Comparison of ENCODE assay signal across 18 cellular contexts in genomic region chr10:90461437-90462155, GRCh38.
DNase-seq lines count a peak whose midpoint lies in the region; ATAC-seq, FAIRE-seq and TF ChIP-seq lines count a peak whose summit lies in the region.
"Had no signal": no experiment of that assay in that cellular context is flagged by ENCODE, and none has a peak within 500 bp of the region (broad histone marks: within the 10 kb centered on the region; RNA-seq: fewer than 3 reads in every experiment).

No MANE protein-coding gene starts in this region.

- no peak for TF ChIP-seq CTCF in fibroblast of mammary gland (conservative IDR thresholded peaks at IDR 0.05; ENCODE audit: control insufficient read depth, insufficient read depth, low read depth, low read length)
- no peak for TF ChIP-seq CTCF in thoracic aorta (IDR thresholded peaks at IDR 0.05)

- no peaks in the 10 kb centered on the region for H3K27me3 ChIP-seq in thoracic aorta (replicated peaks; ENCODE audit: insufficient read depth)
- H3K27me3 ChIP-seq: Peyer's patch had no signal

- no peak for ATAC-seq in thoracic aorta (ENCODE audit: insufficient number of reproducible peaks, low FRiP score, low read depth)
- no peak for ATAC-seq in GM19328 (IDR thresholded peaks at IDR 0.05; ENCODE audit: unreplicated experiment)
- ATAC-seq: HCT116, K562, SK-N-SH treated with all-trans-retinoic acid at 6 μM for 48 hours had no signal

- H3K4me1 ChIP-seq in thoracic aorta (ENCODE audit: control insufficient read depth in 1 of 2, low read depth in 2 of 2): peaks cover 22 to 31% of the 10 kb centered on the region in 2 donors
- H3K4me1 ChIP-seq: Peyer's patch had no signal

- FAIRE-seq in GM12891 (lab: Jason Lieb, UNC): no peak
- FAIRE-seq: K562 had no signal

- H3K4me3 ChIP-seq in fibroblast of mammary gland (ENCODE audit: control insufficient read depth, low read depth, low read length) (no peak overlapping the region), thoracic aorta (peak overlapping the region; percentile 12)
- H3K4me3 ChIP-seq: GM23248, K562, Peyer's patch had no signal

- H3K27ac ChIP-seq in thoracic aorta: peak overlapping the region; percentile 46 to 77
- H3K27ac ChIP-seq: GM23248, Peyer's patch had no signal

- H3K9me3 ChIP-seq in thoracic aorta: no peaks in the 10 kb centered on the region
- H3K9me3 ChIP-seq: Peyer's patch had no signal

- no peaks in the 10 kb centered on the region for H3K36me3 ChIP-seq in thoracic aorta
- H3K36me3 ChIP-seq: Peyer's patch had no signal

- DNase-seq in MV-4-11 (lab: John Stamatoyannopoulos, UW) (peak; percentile 19), astrocyte of the hippocampus (ENCODE audit: low read depth, low spot score) (peak; percentile 42), fibroblast of mammary gland (ENCODE audit: low read depth) (peak; percentile 14), thoracic aorta (ENCODE audit: low spot score) (no peak), GM12891 (ENCODE audit: insufficient read length, low spot score) (no peak), NCI-H146 treated with DMSO at 0.1 percent for 48 hours (lab: John Stamatoyannopoulos, UW; ENCODE audit: unreplicated experiment) (no peak)
- DNase-seq: CD4-positive, alpha-beta T cell; DMS79; GM23248; NCI-H1417 treated with DMSO at 0.1 percent for 48 hours; NCI-H2029 treated with DMSO at 0.1 percent for 48 hours; NCI-H774; Peyer's patch; Right ventricle myocardium superior had no signal

- no peak for TF ChIP-seq POLR2A in GM12891 (IDR thresholded peaks at IDR 0.05; ENCODE audit: low read depth, low read length)

TF ChIP-seq in GM12891, 5 proteins besides CTCF, POLR2A, EP300 and RAD21:
- TF ChIP-seq SPI1 (IDR thresholded peaks at IDR 0.05; ENCODE audit: low read depth, low read length): no peak
- no peak for TF ChIP-seq POU2F2 (IDR thresholded peaks at IDR 0.05; ENCODE audit: low read depth, low read length)
- TF ChIP-seq TAF1 (IDR thresholded peaks at IDR 0.05; ENCODE audit: low read depth, low read length): no peak
- TF ChIP-seq PAX5 (IDR thresholded peaks at IDR 0.05; ENCODE audit: insufficient read depth, low read length, severe bottlenecking): no peak
- TF ChIP-seq POLR2AphosphoS5 (IDR thresholded peaks at IDR 0.05; ENCODE audit: low read depth, low read length): no peak

Comparison
In these comparisons a context has a peak if more than half of its experiments do, and no peak if none do; other contexts are left out.
1. DNase-seq: peak in MV-4-11 (single experiment), astrocyte of the hippocampus (single experiment) and fibroblast of mammary gland (single experiment); none in thoracic aorta (single experiment), GM12891 (single experiment) and NCI-H146 treated with DMSO at 0.1 percent for 48 hours (single experiment).